In genomic region chr19:58346961-58347929, GRCh38 we compare ENCODE assay signal across 7 cellular contexts.
DNase-seq lines count a peak whose midpoint lies in the region; ATAC-seq and TF ChIP-seq lines count a peak whose summit lies in the region.

No MANE protein-coding gene starts in this region.

- peak overlapping the region; percentile 87 for H3K4me3 ChIP-seq in WI38 (ENCODE audit: low read depth, low read length)

- no peak for TF ChIP-seq CTCF in WI38 (IDR thresholded peaks at IDR 0.05; ENCODE audit: low read depth, low read length)

- H3K27ac ChIP-seq in caudate nucleus (ENCODE audit: low read depth, low read length) = peak overlapping the region; percentile 62

- ATAC-seq in GM18502 (IDR thresholded peaks at IDR 0.05; ENCODE audit: poor library complexity, unreplicated experiment) (peak; percentile 88), HG02763 (IDR thresholded peaks at IDR 0.05; ENCODE audit: unreplicated experiment) (peak; percentile 82)

- DNase-seq in NCI-H2081 (lab: John Stamatoyannopoulos, UW) (peak; percentile 69 to 80), caudate nucleus (lab: John Stamatoyannopoulos, UW) (peak in 57 of 61 donors; percentile 12 to 87 (median 67)), kidney glomerular epithelial cell (lab: John Stamatoyannopoulos, UW) (peak; percentile 57)
- DNase-seq in stimulated activated CD4-positive, alpha-beta T cell treated with anti-CD3 and anti-CD28 coated beads, Interleukin-1b, Interleukin-23, amount 100 ng/mL, for 1 hour (ENCODE audit: low read depth in 2 of 2) = peak; percentile 29 to 33

Comparison
In these comparisons a context has a peak if more than half of its experiments do, and no peak if none do; other contexts are left out.
1. Peak in every context shown above with its lines: DNase-seq, ATAC-seq, H3K4me3 ChIP-seq and H3K27ac ChIP-seq.